1 cellular context compared by ENCODE assay signal in the genomic region with DNA sequence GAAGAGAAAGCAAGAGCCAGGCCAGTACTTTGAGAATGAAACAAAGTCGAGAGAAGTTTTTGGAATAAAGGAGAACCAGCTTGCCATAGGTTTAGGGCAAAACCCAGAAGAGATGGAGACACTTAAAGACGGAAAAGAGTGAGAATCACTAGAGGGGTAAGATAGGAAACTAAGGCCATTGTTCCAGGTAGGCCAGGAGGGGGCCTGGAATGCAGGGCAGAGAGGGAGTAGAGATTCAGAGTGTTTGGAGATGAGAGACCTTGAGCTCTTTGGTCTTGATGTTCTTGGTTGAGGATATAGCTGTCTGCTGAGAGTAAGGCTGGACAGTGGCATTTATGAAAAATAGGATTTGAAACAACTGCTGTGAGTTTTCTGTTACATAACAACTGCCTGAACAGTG.
TF ChIP-seq lines count a peak whose summit lies in the region.

No MANE protein-coding gene starts in this region.

TF ChIP-seq in GM23338, 12 proteins besides CTCF, POLR2A, EP300 and RAD21 (continued from another document):
- TF ChIP-seq ZNF462 (CRISPR knock-in tag; IDR thresholded peaks at IDR 0.05) (no peak), REST (IDR thresholded peaks at IDR 0.05; ENCODE audit: unreplicated experiment) (no peak), JUNB (IDR thresholded peaks at IDR 0.05; ENCODE audit: unreplicated experiment) (no peak), ZNF331 (CRISPR knock-in tag; IDR thresholded peaks at IDR 0.05; ENCODE audit: low read depth) (no peak), STAT1 (IDR thresholded peaks at IDR 0.05; ENCODE audit: unreplicated experiment) (no peak), EZH2phosphoT487 (IDR thresholded peaks at IDR 0.05; ENCODE audit: unreplicated experiment) (no peak)
